1 cellular context compared by ENCODE assay signal in genomic region chr19:14322889-14323463, GRCh38.
TF ChIP-seq lines count a peak whose summit lies in the region.

No MANE protein-coding gene starts in this region.

TF ChIP-seq in HepG2, 621 proteins besides CTCF, POLR2A, EP300 and RAD21:
- TF ChIP-seq ZNF850 (CRISPR knock-in tag; conservative IDR thresholded peaks at IDR 0.05) (no peak), ZNF121 (CRISPR knock-in tag; IDR thresholded peaks at IDR 0.05) (peak; percentile 56; the same call in 1 of the 2 replicates)
TF ChIP-seq in HepG2: peak in this region for 1.
